11 cellular contexts compared by ENCODE assay signal in the genomic region with DNA sequence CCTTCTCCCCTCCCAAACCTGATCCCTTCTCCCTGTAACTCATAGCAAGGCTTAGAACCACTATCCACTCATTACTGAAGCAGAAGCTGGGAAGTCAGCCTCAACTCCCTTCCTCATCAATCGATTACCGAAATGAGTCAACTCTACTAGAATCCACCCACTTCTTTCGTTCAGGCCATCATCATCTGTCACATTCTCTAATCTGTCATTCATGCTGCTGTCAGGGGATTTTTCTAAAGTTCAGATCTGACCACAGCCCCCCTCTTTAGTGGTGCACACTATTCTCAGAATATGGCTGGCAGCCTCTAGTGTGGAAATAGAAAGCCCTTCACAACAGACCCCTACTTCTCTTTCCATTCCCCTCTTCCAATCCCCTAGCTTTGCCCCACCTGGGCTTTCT. TPM values are rescaled to one million over a fixed set of nuclear protein-coding genes. Genes with fewer than 3 reads are reported as not detected.
DNase-seq lines count a peak whose midpoint lies in the region; ATAC-seq lines count a peak whose summit lies in the region.
"Had no signal": no experiment of that assay in that cellular context is flagged by ENCODE, and none has a peak within 500 bp of the region (broad histone marks: within the 10 kb centered on the region; RNA-seq: fewer than 3 reads in every experiment).

No MANE protein-coding gene starts in this region.

- H3K27me3 Mint-ChIP-seq in activated CD4-positive, alpha-beta T cell treated with anti-CD3 and anti-CD28 coated beads, Interleukin-2, amount 10 ng/mL, durations not matched to agents 24 days and 14 days, result peaks cover 12% of the 10 kb centered on the region

- intact Hi-C loops in activated CD4-positive, alpha-beta T cell treated with anti-CD3 and anti-CD28 coated beads, Interleukin-2, amount 10 ng/mL, durations not matched to agents 24 days and 14 days (cut with micrococcal nuclease), result loop anchor here (1.0 to 2.0 kb wide), 3 partner anchors 25 to 564 kb away; a partner anchor contains a TSS

- peak overlapping the region; percentile 20 for H3K4me3 Mint-ChIP-seq in activated CD4-positive, alpha-beta T cell treated with anti-CD3 and anti-CD28 coated beads, Interleukin-2, amount 10 ng/mL, durations not matched to agents 24 days and 14 days

- H3K9me3 Mint-ChIP-seq in activated CD4-positive, alpha-beta T cell treated with anti-CD3 and anti-CD28 coated beads, Interleukin-2, amount 10 ng/mL, durations not matched to agents 24 days and 14 days, result no peaks in the 10 kb centered on the region

- peak; percentile 87 for ATAC-seq in GM21528 (IDR thresholded peaks at IDR 0.05; ENCODE audit: low FRiP score, unreplicated experiment)
- ATAC-seq in HG03280 (IDR thresholded peaks at IDR 0.05; ENCODE audit: unreplicated experiment), result peak; percentile 80

- H3K27ac Mint-ChIP-seq in activated CD4-positive, alpha-beta T cell treated with anti-CD3 and anti-CD28 coated beads, Interleukin-2, amount 10 ng/mL, durations not matched to agents 24 days and 14 days, result peak overlapping the region; percentile 47

- H3K36me3 Mint-ChIP-seq in activated CD4-positive, alpha-beta T cell treated with anti-CD3 and anti-CD28 coated beads, Interleukin-2, amount 10 ng/mL, durations not matched to agents 24 days and 14 days (ENCODE audit: low read depth), result no peaks in the 10 kb centered on the region

- peaks cover 26% of the 10 kb centered on the region for H3K4me1 Mint-ChIP-seq in activated CD4-positive, alpha-beta T cell treated with anti-CD3 and anti-CD28 coated beads, Interleukin-2, amount 10 ng/mL, durations not matched to agents 24 days and 14 days

- DNase-seq in activated CD4-positive, alpha-beta T cell treated with anti-CD3 and anti-CD28 coated beads, Interleukin-2, amount 10 ng/mL, durations not matched to agents 24 days and 14 days, result peak; percentile 78
- DNase-seq in activated CD4-positive, alpha-beta T cell treated with anti-CD3 and anti-CD28 coated beads, Interleukin-2, amount 50 U/mL, for 1 hour, result no peak
- DNase-seq in stimulated activated CD4-positive, alpha-beta T cell treated with anti-CD3 and anti-CD28 coated beads, Interleukin-4, amount 100 ng/mL, for 24 hours, result peak; percentile 71
- DNase-seq in NCI-H1092 treated with DMSO at 0.1 percent for 48 hours (lab: John Stamatoyannopoulos, UW), result no peak
- no peak for DNase-seq in Ammon's horn (ENCODE audit: low spot score)
- DNase-seq in NCI-H2107 (lab: John Stamatoyannopoulos, UW), result no peak
- DNase-seq: islet precursor cell, RPMI8226 had no signal

RNA-seq across cellular contexts. Expression of a gene that starts 5.1 kb away (rescaled TPM):
- total RNA-seq in activated CD4-positive, alpha-beta T cell treated with anti-CD3 and anti-CD28 coated beads, Interleukin-2, amount 10 ng/mL, durations not matched to agents 24 days and 14 days, result 0.31 and 0.56 TPM in 2 replicates
- total RNA-seq: M059J had no signal

RNA-seq across cellular contexts. Expression of a gene that starts 24.5 kb away (rescaled TPM):
- 0.38 and 0.44 TPM in 2 replicates for total RNA-seq in activated CD4-positive, alpha-beta T cell treated with anti-CD3 and anti-CD28 coated beads, Interleukin-2, amount 10 ng/mL, durations not matched to agents 24 days and 14 days

RNA-seq across cellular contexts. Expression of a gene that starts 27.3 kb away (rescaled TPM):
- total RNA-seq in activated CD4-positive, alpha-beta T cell treated with anti-CD3 and anti-CD28 coated beads, Interleukin-2, amount 10 ng/mL, durations not matched to agents 24 days and 14 days, result not detected in 2 replicates

Comparison
In these comparisons a context has a peak if more than half of its experiments do, and no peak if none do; other contexts are left out.
1. DNase-seq: peak in activated CD4-positive, alpha-beta T cell treated with anti-CD3 and anti-CD28 coated beads, Interleukin-2, amount 10 ng/mL, durations not matched to agents 24 days and 14 days (single experiment) and stimulated activated CD4-positive, alpha-beta T cell treated with anti-CD3 and anti-CD28 coated beads, Interleukin-4, amount 100 ng/mL, for 24 hours (single experiment); none in activated CD4-positive, alpha-beta T cell treated with anti-CD3 and anti-CD28 coated beads, Interleukin-2, amount 50 U/mL, for 1 hour (single experiment), NCI-H1092 treated with DMSO at 0.1 percent for 48 hours (single experiment), Ammon's horn (single experiment) and NCI-H2107 (single experiment).